In genomic region chr3:194322701-194323174, GRCh38 we compare ENCODE assay signal across 10 cellular contexts. TPM values are rescaled to one million over a fixed set of nuclear protein-coding genes. Genes with fewer than 3 reads are reported as not detected.
DNase-seq lines count a peak whose midpoint lies in the region; ATAC-seq, FAIRE-seq and TF ChIP-seq lines count a peak whose summit lies in the region.
"Had no signal": no experiment of that assay in that cellular context is flagged by ENCODE, and none has a peak within 500 bp of the region (broad histone marks: within the 10 kb centered on the region; RNA-seq: fewer than 3 reads in every experiment).

No MANE protein-coding gene starts in this region.

- no peak overlapping the region for H2BK15ac ChIP-seq in mesendoderm (replicated peaks; ENCODE audit: low read depth)

- intact Hi-C loops in pancreas (cut with DNase I): no loop called here

- no peaks in the 10 kb centered on the region for H3K79me2 ChIP-seq in mesendoderm (ENCODE audit: control insufficient read depth, insufficient read depth, low read length)

- H3K36me3 ChIP-seq in pancreas: no peaks in the 10 kb centered on the region
- no peaks in the 10 kb centered on the region for H3K36me3 ChIP-seq in mesendoderm (ENCODE audit: control insufficient read depth, insufficient read depth, low read length)

- no peaks in the 10 kb centered on the region for H3K27me3 ChIP-seq in pancreas
- H3K27me3 ChIP-seq in mesendoderm (ENCODE audit: insufficient read depth, low read length, poor library complexity): no peaks in the 10 kb centered on the region

- 80 to 86% methylated on average over 17 of the region's 17 CpGs for WGBS in pancreas, 2 donors
- no CpG with 5 or more reads among the region's 17 CpGs for WGBS in mesendoderm (ENCODE audit: extremely low coverage, insufficient coverage, low lambda C conversion rate)

- no peak overlapping the region for H3K56ac ChIP-seq in mesendoderm (ENCODE audit: low read length)

- H3K4me1 ChIP-seq in pancreas (peaks cover 9 to 13% (median 9%) of the 10 kb centered on the region in 3 donors), mesendoderm (ENCODE audit: control insufficient read depth, low read depth, low read length) (peaks cover 2% of the 10 kb centered on the region)

- no peak for TF ChIP-seq CTCF in astrocyte of the spinal cord (IDR thresholded peaks at IDR 0.05; ENCODE audit: low read depth, low read length)
- no peak for TF ChIP-seq CTCF in pancreas (IDR thresholded peaks at IDR 0.05)

- no peak overlapping the region for H2AK5ac ChIP-seq in mesendoderm (ENCODE audit: low read length)

- no peak overlapping the region for H3K4me2 ChIP-seq in mesendoderm (ENCODE audit: low read length)

- H3K27ac ChIP-seq in pancreas (no peak overlapping the region), mesendoderm (ENCODE audit: low read depth, low read length) (no peak overlapping the region)

- in situ Hi-C loops in astrocyte of the spinal cord (cut with HindIII; ENCODE audit: low sequenced_read_pairs): no loop called here

- no peak overlapping the region for H3K4ac ChIP-seq in mesendoderm (ENCODE audit: low read depth, low read length)

- H3K9ac ChIP-seq in mesendoderm (ENCODE audit: low read length): no peak overlapping the region

- no peak overlapping the region for H2BK120ac ChIP-seq in mesendoderm (ENCODE audit: low read depth, low read length)

- H4K8ac ChIP-seq in mesendoderm (ENCODE audit: low read depth, low read length): no peak overlapping the region

- no peaks in the 10 kb centered on the region for H3K9me3 ChIP-seq in pancreas

- H3K4me3 ChIP-seq in astrocyte of the spinal cord (ENCODE audit: low read depth, low read length) (no peak overlapping the region), pancreas (no peak overlapping the region), mesendoderm (ENCODE audit: low read length) (no peak overlapping the region)

- no peak overlapping the region for H3K18ac ChIP-seq in mesendoderm (ENCODE audit: low read length)

- DNase-seq in NCI-H1436 (lab: John Stamatoyannopoulos, UW) (peak; percentile 33), NCI-H1436 treated with DMSO at 0.1 percent for 48 hours (lab: John Stamatoyannopoulos, UW) (no peak), HS-5 (ENCODE audit: low read depth) (peak; percentile 91), astrocyte of the spinal cord (ENCODE audit: low read depth, low spot score) (peak; percentile 45), pancreas (peak in 1 of 6 donors; percentile 32), mesendoderm (no peak), hippocampal formation (lab: John Stamatoyannopoulos, UW) (no peak)
- DNase-seq: activated CD8-positive, alpha-beta memory T cell treated with anti-CD3 and anti-CD28 coated beads for 24 hours had no signal

- no peak overlapping the region for H4K5ac ChIP-seq in mesendoderm (ENCODE audit: low read length)

- ATAC-seq in pancreas (peak in 3 of 4 donors; percentile 6 to 55 (median 12)), HG03159 (IDR thresholded peaks at IDR 0.05; ENCODE audit: unreplicated experiment) (no peak)

- H3K79me1 ChIP-seq in mesendoderm (ENCODE audit: low read length): no peaks in the 10 kb centered on the region

- no peak overlapping the region for H3K23ac ChIP-seq in mesendoderm (ENCODE audit: low read length)

- H2BK5ac ChIP-seq in mesendoderm (ENCODE audit: low read length): no peak overlapping the region

- FAIRE-seq in pancreas (lab: Jason Lieb, UNC): no peak

RNA-seq across cellular contexts. Expression of gene CPN2, which starts 28.4 kb away (rescaled TPM):
- under 1 TPM in 1 of 6 donors, not detected in 5; 0.09 TPM for total RNA-seq in pancreas
- polyA plus RNA-seq in pancreas: not detected
- 0.01 TPM for polyA plus RNA-seq in mesendoderm (2013, experiment 1 of 2)
- 0.01 TPM for polyA plus RNA-seq in mesendoderm (2013, experiment 2 of 2)
- polyA plus RNA-seq: AG04450 had no signal

RNA-seq across cellular contexts. Expression of gene LRRC15, which starts 46.8 kb away (rescaled TPM):
- under 1 TPM in 5 of 6 donors, not detected in 1; 0.03 to 0.25 (median 0.09) TPM for total RNA-seq in pancreas
- under 1 TPM; 0.02 to 0.04 TPM for polyA plus RNA-seq in pancreas
- polyA plus RNA-seq in mesendoderm (2013, experiment 1 of 2): 0.37 TPM
- 0.39 TPM for polyA plus RNA-seq in mesendoderm (2013, experiment 2 of 2)

Comparison
In these comparisons a context has a peak if more than half of its experiments do, and no peak if none do; other contexts are left out.
1. DNase-seq: peak in NCI-H1436 (single experiment), HS-5 (single experiment) and astrocyte of the spinal cord (single experiment); none in NCI-H1436 treated with DMSO at 0.1 percent for 48 hours (single experiment), mesendoderm (single experiment) and hippocampal formation (0 of 2).